8 cellular contexts compared by ENCODE assay signal in the genomic region with DNA sequence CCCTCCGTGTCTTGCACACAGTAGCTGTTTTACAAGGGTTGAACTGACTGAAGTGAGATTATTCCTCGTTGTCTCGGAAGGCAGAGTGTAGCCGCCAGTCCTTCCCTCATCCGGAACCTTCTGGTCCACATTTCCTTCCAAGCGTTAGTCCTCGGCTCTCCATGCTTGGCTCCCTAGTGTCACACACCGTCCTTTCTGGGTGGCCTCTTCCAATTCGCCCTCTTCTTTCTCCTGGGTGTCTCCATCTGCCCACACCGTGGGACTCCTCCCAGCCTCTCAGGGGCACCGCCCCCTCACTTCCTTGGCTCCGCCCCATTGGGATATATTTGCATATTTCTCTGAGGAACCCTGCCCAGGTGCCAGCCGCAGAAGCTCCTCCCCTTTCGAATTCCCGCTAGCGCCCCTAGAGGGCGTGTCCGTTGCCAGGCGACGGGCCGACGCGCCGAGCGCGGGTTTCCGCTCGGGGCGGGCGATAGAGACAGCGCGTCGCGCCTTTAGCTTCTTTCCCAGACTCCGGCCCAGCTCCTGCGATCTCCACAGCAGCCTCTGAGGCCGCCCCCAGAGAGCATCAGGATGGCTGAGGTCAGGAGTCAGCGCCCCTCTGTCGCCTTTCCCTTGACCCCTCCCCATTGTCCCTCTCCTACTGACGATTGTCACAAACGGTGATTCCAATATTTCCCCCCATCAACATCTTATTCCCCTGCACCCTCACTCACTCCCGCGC. TPM values are rescaled to one million over a fixed set of nuclear protein-coding genes. Genes with fewer than 3 reads are reported as not detected.
DNase-seq lines count a peak whose midpoint lies in the region; ATAC-seq lines count a peak whose summit lies in the region.

CFAP58 (plus strand) TSS at position 509 of the 724 bp plus-strand sequence; CDS start at position 574, 65 bp downstream.

- DNase-seq in COLO829 (ENCODE audit: low spot score) (peak; percentile 86), HUDEP-2 (lab: John Stamatoyannopoulos, UW; ENCODE audit: unreplicated experiment in 76 of 76) (peak in 74 of 76 experiments; percentile 26 to 98 (median 94)), NOMO-1 (lab: John Stamatoyannopoulos, UW; ENCODE audit: unreplicated experiment in 2 of 2) (peak; percentile 41 to 83)
- peak; percentile 92 for DNase-seq in activated CD8-positive, alpha-beta memory T cell treated with anti-CD3 and anti-CD28 coated beads, Interleukin-2, amount 50 U/mL, for 4 hours
- peak; percentile 83 to 85 for DNase-seq in stimulated activated CD8-positive, alpha-beta memory T cell treated with anti-CD3 and anti-CD28 coated beads, Interleukin-7, amount 100 ng/mL, for 1 hour (ENCODE audit: low read depth in 2 of 2)

- no peaks in the 10 kb centered on the region for H3K27me3 ChIP-seq in esophagus (ENCODE audit: control insufficient read depth in 1 of 2, insufficient read depth in 2 of 2, low read length in 2 of 2)
- no peaks in the 10 kb centered on the region for H3K27me3 ChIP-seq in mucosa of stomach (ENCODE audit: control insufficient read depth, insufficient read depth, low read length)

- ATAC-seq in GM21423 (IDR thresholded peaks at IDR 0.05; ENCODE audit: unreplicated experiment) = peak; percentile 63

- peak within 1 kb of the TSS in 1 of 2 donors; percentile 59 for H3K27ac ChIP-seq in esophagus (ENCODE audit: low read depth in 2 of 2, low read length in 1 of 2)

- H3K4me3 ChIP-seq in esophagus (ENCODE audit: low read depth in 1 of 2, low read length in 2 of 2) (peak within 1 kb of the TSS; percentile 47 to 48), mucosa of stomach (ENCODE audit: low read length) (no peak within 1 kb of the TSS)

- H3K4me1 ChIP-seq in esophagus (ENCODE audit: control insufficient read depth in 2 of 2, insufficient read depth in 2 of 2, low read length in 1 of 2) (peaks cover 2 to 5% of the 10 kb centered on the region in 2 donors), mucosa of stomach (ENCODE audit: control insufficient read depth, insufficient read depth, low read length) (peaks cover 18% of the 10 kb centered on the region)

- H3K9me3 ChIP-seq in esophagus (ENCODE audit: control insufficient read depth in 2 of 2, insufficient read depth in 1 of 2, low read depth in 1 of 2, low read length in 1 of 2) (no peaks in the 10 kb centered on the region), mucosa of stomach (ENCODE audit: control insufficient read depth, low read length) (no peaks in the 10 kb centered on the region)

- H3K9ac ChIP-seq in mucosa of stomach (ENCODE audit: low read length) = peak within 1 kb of the TSS; percentile 9

- WGBS in esophagus, 2 donors = 2% methylated on average over 43 of the region's 43 CpGs

- H3K36me3 ChIP-seq in esophagus (ENCODE audit: control insufficient read depth in 2 of 2, insufficient read depth in 2 of 2, low read length in 1 of 2) (no peaks in the 10 kb centered on the region), mucosa of stomach (ENCODE audit: control insufficient read depth, insufficient read depth, low read length) (no peaks in the 10 kb centered on the region)

RNA-seq across cellular contexts. Expression of gene CFAP58, which starts in this region (rescaled TPM):
- under 1 TPM; 0.11 to 0.14 TPM for polyA plus RNA-seq in esophagus
